ENCODE assay signal across 9 cellular contexts in genomic region chr17:28384281-28385036, GRCh38. TPM values are rescaled to one million over a fixed set of nuclear protein-coding genes. Genes with fewer than 3 reads are reported as not detected.
DNase-seq lines count a peak whose midpoint lies in the region; ATAC-seq lines count a peak whose summit lies in the region.
"Had no signal": no experiment of that assay in that cellular context is flagged by ENCODE, and none has a peak within 500 bp of the region (broad histone marks: within the 10 kb centered on the region; RNA-seq: fewer than 3 reads in every experiment).

No MANE protein-coding gene starts in this region.

- intact Hi-C loops in left colon (cut with DNase I, micrococcal nuclease): no loop called here

- peaks cover 20% of the 10 kb centered on the region for H3K4me1 Mint-ChIP-seq in activated naive CD8-positive, alpha-beta T cell treated with anti-CD3 and anti-CD28 coated beads for 36 hours

- H3K36me3 Mint-ChIP-seq in activated naive CD8-positive, alpha-beta T cell treated with anti-CD3 and anti-CD28 coated beads for 36 hours: peaks cover 31% of the 10 kb centered on the region

- peak overlapping the region; percentile 72 for H3K27ac Mint-ChIP-seq in activated naive CD8-positive, alpha-beta T cell treated with anti-CD3 and anti-CD28 coated beads for 36 hours

- DNase-seq in DMS79 (lab: John Stamatoyannopoulos, UW): peak; percentile 93
- DNase-seq in RPMI8226: peak; percentile 68
- peak; percentile 69 for DNase-seq in activated naive CD8-positive, alpha-beta T cell treated with anti-CD3 and anti-CD28 coated beads for 36 hours
- peak; percentile 85 to 88 for DNase-seq in left colon
- DNase-seq in stimulated activated CD4-positive, alpha-beta T cell treated with anti-CD3 and anti-CD28 coated beads, TNF-alpha, amount 100 ng/mL, for 4 hours (ENCODE audit: low read depth in 3 of 3): peak; percentile 34 to 47 (median 34)
- DNase-seq in SKM-1 (lab: John Stamatoyannopoulos, UW; ENCODE audit: unreplicated experiment): no peak

- H3K4me3 Mint-ChIP-seq in activated naive CD8-positive, alpha-beta T cell treated with anti-CD3 and anti-CD28 coated beads for 36 hours: peak overlapping the region; percentile 88

- H3K27me3 Mint-ChIP-seq in activated naive CD8-positive, alpha-beta T cell treated with anti-CD3 and anti-CD28 coated beads for 36 hours: peaks cover 6% of the 10 kb centered on the region

- H3K9me3 Mint-ChIP-seq in activated naive CD8-positive, alpha-beta T cell treated with anti-CD3 and anti-CD28 coated beads for 36 hours: no peaks in the 10 kb centered on the region

- peak; percentile 79 for ATAC-seq in HG02798 (IDR thresholded peaks at IDR 0.05; ENCODE audit: poor library complexity, unreplicated experiment)
- ATAC-seq in left colon: peak; percentile 93
- no peak for ATAC-seq in HG03521 (IDR thresholded peaks at IDR 0.05; ENCODE audit: unreplicated experiment)

RNA-seq across cellular contexts. Expression of gene SARM1, which starts 13.0 kb away (rescaled TPM):
- total RNA-seq in activated naive CD8-positive, alpha-beta T cell treated with anti-CD3 and anti-CD28 coated beads for 36 hours: 10 to 100 TPM; 25.7 to 29.0 TPM
- 10 to 100 TPM; 11.7 to 12.7 TPM for total RNA-seq in left colon

RNA-seq across cellular contexts. Expression of gene VTN, which starts 14.4 kb away (rescaled TPM):
- total RNA-seq in activated naive CD8-positive, alpha-beta T cell treated with anti-CD3 and anti-CD28 coated beads for 36 hours: under 1 TPM; 0.22 to 0.35 TPM
- total RNA-seq in left colon: under 1 TPM in 1 of 2 donors, not detected in 1; 0.11 TPM

RNA-seq across cellular contexts. Expression of gene SEBOX, which starts 19.5 kb away (rescaled TPM):
- not detected for total RNA-seq in activated naive CD8-positive, alpha-beta T cell treated with anti-CD3 and anti-CD28 coated beads for 36 hours
- not detected for total RNA-seq in left colon
- total RNA-seq: myocyte had no signal

RNA-seq across cellular contexts. Expression of gene SLC46A1, which starts 21.6 kb away (rescaled TPM):
- total RNA-seq in activated naive CD8-positive, alpha-beta T cell treated with anti-CD3 and anti-CD28 coated beads for 36 hours: 1 to 10 TPM; 5.2 to 6.1 TPM
- 10 to 100 TPM in 1 of 2 donors, 1 to 10 TPM in 1; 6.3 to 17.5 TPM for total RNA-seq in left colon

RNA-seq across cellular contexts. Expression of gene POLDIP2, which starts 27.1 kb away (rescaled TPM):
- 100 to 1,000 TPM; 125 to 126 TPM for total RNA-seq in activated naive CD8-positive, alpha-beta T cell treated with anti-CD3 and anti-CD28 coated beads for 36 hours
- total RNA-seq in left colon: 10 to 100 TPM; 80.6 to 82.5 TPM
